ENCODE assay signal across 27 cellular contexts in the genomic region with DNA sequence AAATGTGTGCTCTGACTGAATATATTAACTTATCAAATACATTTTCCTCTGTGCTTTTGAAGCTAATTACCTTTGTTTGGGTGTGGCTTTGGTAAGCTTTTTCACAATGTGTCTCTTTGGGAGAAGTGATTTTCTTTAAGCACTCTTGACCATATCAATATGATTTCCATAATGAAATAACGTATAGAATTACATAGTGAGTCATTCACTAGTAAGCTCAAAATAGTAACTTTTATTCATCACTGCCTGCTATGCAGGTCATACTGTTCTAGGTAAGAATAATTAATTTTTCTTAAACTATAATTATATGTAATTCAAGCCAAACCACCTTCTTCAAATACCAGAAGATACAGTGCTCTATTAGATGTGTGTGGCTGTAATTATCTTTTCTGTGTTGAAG.
"Had no signal": no experiment of that assay in that cellular context is flagged by ENCODE, and none has a peak within 500 bp of the region (broad histone marks: within the 10 kb centered on the region; RNA-seq: fewer than 3 reads in every experiment).

No MANE protein-coding gene starts in this region.

- ATAC-seq: activated CD4-positive, alpha-beta T cell treated with anti-CD3 and anti-CD28 coated beads for 36 hours; activated CD8-positive, alpha-beta memory T cell treated with anti-CD3 and anti-CD28 coated beads, Interleukin-2, amount 10 ng/mL, durations not matched to agents 7 days and 5 days; activated CD8-positive, alpha-beta T cell treated with anti-CD3 and anti-CD28 coated beads, Interleukin-2, amount 10 ng/mL, durations not matched to agents 7 days and 5 days; activated naive CD8-positive, alpha-beta T cell treated with anti-CD3 and anti-CD28 coated beads, Interleukin-2, amount 50 U/mL, for 24 hours; body of pancreas had no signal

- DNase-seq: activated CD4-positive, alpha-beta memory T cell treated with anti-CD3 and anti-CD28 coated beads for 36 hours; activated CD4-positive, alpha-beta T cell treated with anti-CD3 and anti-CD28 coated beads for 36 hours; activated CD4-positive, alpha-beta T cell treated with anti-CD3 and anti-CD28 coated beads, Interleukin-2, amount 10 ng/mL, durations not matched to agents 24 days and 14 days; activated CD4-positive, CD25-positive, alpha-beta regulatory T cell; activated CD4-positive, CD25-positive, alpha-beta regulatory T cell treated with anti-CD3 and anti-CD28 coated beads, Interleukin-2, amount 50 U/mL, for 72 hours; activated CD8-positive, alpha-beta memory T cell treated with anti-CD3 and anti-CD28 coated beads, Interleukin-2, amount 10 ng/mL, durations not matched to agents 7 days and 5 days; activated CD8-positive, alpha-beta memory T cell treated with anti-CD3 and anti-CD28 coated beads, Interleukin-2, amount 50 U/mL, for 4 hours; activated CD8-positive, alpha-beta T cell treated with anti-CD3 and anti-CD28 coated beads, Interleukin-2, amount 10 ng/mL, durations not matched to agents 7 days and 5 days; activated effector memory CD4-positive, alpha-beta T cell treated with anti-CD3 and anti-CD28 coated beads, Interleukin-2, amount 50 U/mL, for 16 hours; activated naive CD4-positive, alpha-beta T cell treated with anti-CD3 and anti-CD28 coated beads for 36 hours; activated naive CD8-positive, alpha-beta T cell treated with anti-CD3 and anti-CD28 coated beads for 36 hours; activated naive CD8-positive, alpha-beta T cell treated with anti-CD3 and anti-CD28 coated beads, Interleukin-2, amount 50 U/mL, for 24 hours; activated T-cell treated with anti-CD3 and anti-CD28 coated beads, Interleukin-2, amount 50 U/mL, for 1 hour; activated T-cell treated with anti-CD3 and anti-CD28 coated beads, Interleukin-2, amount 50 U/mL, for 48 hours; adrenal gland; amygdala; aorta; body of pancreas; central memory CD4-positive, alpha-beta T cell; cerebellar nuclear complex; colonic mucosa; effector CD8-positive, alpha-beta T cell; esophagus squamous epithelium; head of caudate nucleus; T-helper 2 cell had no signal

- H3K27ac ChIP-seq: adrenal gland, body of pancreas, cardiac muscle cell, colonic mucosa, epithelial cell of prostate, esophagus squamous epithelium had no signal

- H3K4me1 ChIP-seq: adrenal gland, body of pancreas, colonic mucosa, esophagus squamous epithelium had no signal

- H3K27me3 ChIP-seq: adrenal gland, body of pancreas, cardiac muscle cell, colonic mucosa, esophagus squamous epithelium had no signal
